8 cellular contexts compared by ENCODE assay signal in genomic region chr20:33033381-33033780, GRCh38. TPM values are rescaled to one million over a fixed set of nuclear protein-coding genes. Genes with fewer than 3 reads are reported as not detected.
"Had no signal": no experiment of that assay in that cellular context is flagged by ENCODE, and none has a peak within 500 bp of the region (broad histone marks: within the 10 kb centered on the region; RNA-seq: fewer than 3 reads in every experiment).

No MANE protein-coding gene starts in this region.

- DNase-seq: GDM1, GF-D8 had no signal

- FAIRE-seq: G401.6, GM12878, GM12891, GM12892, GM18507 had no signal

- H3K4me3 ChIP-seq: GM12878 had no signal

- ATAC-seq: GM12878 had no signal

RNA-seq across cellular contexts. Expression of gene BPIFB6, which starts 1.9 kb away (rescaled TPM):
- total RNA-seq: G401, GM12878 had no signal
- polyA plus RNA-seq: GM12878 had no signal

RNA-seq across cellular contexts. Expression of gene BPIFB3, which starts 20.3 kb away (rescaled TPM):
- total RNA-seq: G401, GM12878 had no signal
- polyA plus RNA-seq: GM12878 had no signal

RNA-seq across cellular contexts. Expression of gene BPIFB2, which starts 25.9 kb away (rescaled TPM):
- total RNA-seq: G401, GM12878 had no signal
- polyA plus RNA-seq: GM12878 had no signal

RNA-seq across cellular contexts. Expression of gene SUN5, which starts 29.1 kb away (rescaled TPM):
- total RNA-seq: G401, GM12878 had no signal
- polyA plus RNA-seq: GM12878 had no signal

RNA-seq across cellular contexts. Expression of gene BPIFB4, which starts 46.1 kb away (rescaled TPM):
- total RNA-seq: G401, GM12878 had no signal
